In the genomic region with DNA sequence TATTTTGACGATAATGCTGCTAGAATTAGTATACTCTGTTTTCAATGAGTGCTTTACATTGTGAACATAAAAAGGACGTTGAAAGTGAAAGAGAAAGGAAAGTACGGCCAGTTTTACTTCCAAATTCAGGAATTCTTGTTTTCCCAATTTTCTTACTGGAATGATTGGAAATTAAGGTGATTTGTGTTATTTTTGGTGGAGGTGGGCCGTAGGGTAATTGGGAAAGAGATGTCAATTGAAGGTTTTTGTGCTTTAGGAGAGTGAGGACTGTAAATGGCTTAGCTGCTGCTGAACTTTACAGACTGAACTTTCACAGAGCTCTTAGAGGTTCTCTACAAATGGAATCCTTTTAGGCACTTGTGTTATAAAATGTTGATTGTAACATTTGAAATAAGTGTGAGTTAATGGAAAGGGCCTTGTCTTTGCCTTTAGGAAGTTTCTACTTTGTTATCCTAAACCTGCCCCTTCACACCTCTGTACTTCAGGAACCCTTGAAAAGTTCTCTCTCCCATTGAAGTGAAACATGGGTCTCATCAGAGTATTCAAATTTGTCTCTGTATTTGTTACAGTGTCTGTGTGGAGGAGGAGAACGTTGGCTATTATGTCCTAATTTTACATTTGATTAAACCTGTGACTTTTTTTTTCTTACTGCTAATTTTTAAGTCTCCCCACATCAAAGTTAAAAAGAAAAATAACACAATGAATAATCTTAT, we compare ENCODE assay signal across 9 cellular contexts.
DNase-seq lines count a peak whose midpoint lies in the region; FAIRE-seq and TF ChIP-seq lines count a peak whose summit lies in the region.
"Had no signal": no experiment of that assay in that cellular context is flagged by ENCODE, and none has a peak within 500 bp of the region (broad histone marks: within the 10 kb centered on the region; RNA-seq: fewer than 3 reads in every experiment).

No MANE protein-coding gene starts in this region.

- peak; percentile 71 for FAIRE-seq in GM12891 (lab: Jason Lieb, UNC)
- FAIRE-seq in RCC 7860 (lab: Jason Lieb, UNC): peak; percentile 28

- no peak for TF ChIP-seq CTCF in sigmoid colon (IDR thresholded peaks at IDR 0.05)
- no peak for TF ChIP-seq CTCF in lower leg skin (IDR thresholded peaks at IDR 0.05)

- no peak for TF ChIP-seq POLR2A in GM12891 (IDR thresholded peaks at IDR 0.05; ENCODE audit: low read depth, low read length)
- TF ChIP-seq POLR2A in erythroblast (IDR thresholded peaks at IDR 0.05; ENCODE audit: low read length): no peak
- no peak for TF ChIP-seq POLR2A in sigmoid colon (IDR thresholded peaks at IDR 0.05)
- TF ChIP-seq POLR2A in lower leg skin (IDR thresholded peaks at IDR 0.05): no peak

- no peaks in the 10 kb centered on the region for H3K27me3 ChIP-seq in sigmoid colon

- in situ Hi-C loops in KBM-7 (cut with MboI; ENCODE audit: low pct_unique_long_range_greater_than_20kb, low sequenced_read_pairs): no loop called here

- H3K36me3 ChIP-seq in sigmoid colon: no peaks in the 10 kb centered on the region

- H3K4me1 ChIP-seq in sigmoid colon: peaks cover 0 to 47% (median 42%) of the 10 kb centered on the region in 4 donors

- H3K4me3 ChIP-seq in sigmoid colon (peak overlapping the region in 3 of 4 donors; percentile 32 to 46 (median 43)), lower leg skin (ENCODE audit: low read depth, poor library complexity, severe bottlenecking) (no peak overlapping the region)

- H3K27ac ChIP-seq in sigmoid colon: peak overlapping the region in 3 of 4 donors; percentile 31 to 70 (median 68)

- H3K9me3 ChIP-seq in sigmoid colon: no peaks in the 10 kb centered on the region

- 1 to 2% methylated on average over 5 of the region's 5 CpGs for WGBS in sigmoid colon, 2 donors
- WGBS in lower leg skin, 2 donors: 1 to 2% methylated on average over 5 of the region's 5 CpGs

- no peak for DNase-seq in GM12891 (ENCODE audit: insufficient read length, low spot score)
- DNase-seq in RCC 7860 (ENCODE audit: low spot score): no peak
- DNase-seq in erythroblast (lab: John Stamatoyannopoulos, UW): peak; percentile 23 to 50
- no peak for DNase-seq in sigmoid colon
- DNase-seq in mesenteric fat pad (ENCODE audit: low spot score): no peak
- no peak for DNase-seq in lower leg skin (ENCODE audit: low spot score in 2 of 2)
- no peak for DNase-seq in SKM-1 treated with dmso at 0.1 percent for 144 hours (lab: John Stamatoyannopoulos, UW; ENCODE audit: unreplicated experiment)
- no peak for DNase-seq in KBM-7
- DNase-seq: anterior cingulate cortex had no signal

- no peak for TF ChIP-seq EP300 in sigmoid colon (IDR thresholded peaks at IDR 0.05)

- intact Hi-C loops in sigmoid colon (cut with DNase I): loop anchor here (1.0 to 2.0 kb wide), 2 partner anchors 147 to 241 kb away; no protein-coding TSS in a partner anchor
- intact Hi-C loops in lower leg skin (cut with DNase I; ENCODE audit: low total_unique reads): loop anchor here (5.0 kb wide), 1 partner anchor 256 kb away; a partner anchor contains a TSS

TF ChIP-seq in GM12891, 5 proteins besides CTCF, POLR2A, EP300 and RAD21:
- TF ChIP-seq TAF1 (IDR thresholded peaks at IDR 0.05; ENCODE audit: low read depth, low read length) (no peak), POLR2AphosphoS5 (IDR thresholded peaks at IDR 0.05; ENCODE audit: low read depth, low read length) (no peak), SPI1 (IDR thresholded peaks at IDR 0.05; ENCODE audit: low read depth, low read length) (no peak), POU2F2 (IDR thresholded peaks at IDR 0.05; ENCODE audit: low read depth, low read length) (no peak), PAX5 (IDR thresholded peaks at IDR 0.05; ENCODE audit: insufficient read depth, low read length, severe bottlenecking) (no peak)

Comparison
In these comparisons a context has a peak if more than half of its experiments do, and no peak if none do; other contexts are left out.
1. DNase-seq: peak in erythroblast (2 of 2); none in GM12891 (single experiment), RCC 7860 (single experiment), sigmoid colon (single experiment), mesenteric fat pad (single experiment), lower leg skin (0 of 2), SKM-1 treated with dmso at 0.1 percent for 144 hours (single experiment) and KBM-7 (single experiment).